ENCODE assay signal across 1 cellular context in genomic region chr3:198113219-198114053, GRCh38.
TF ChIP-seq lines count a peak whose summit lies in the region.

No MANE protein-coding gene starts in this region.

TF ChIP-seq in K562, 482 proteins besides CTCF, POLR2A, EP300 and RAD21 (continued from another document):
- TF ChIP-seq ZNF639 (CRISPR knock-in tag; conservative IDR thresholded peaks at IDR 0.05 in 1 of 2, IDR thresholded peaks at IDR 0.05 in 1 of 2) (no peak), RNF2 (IDR thresholded peaks at IDR 0.05) (no peak)
